In the genomic region with DNA sequence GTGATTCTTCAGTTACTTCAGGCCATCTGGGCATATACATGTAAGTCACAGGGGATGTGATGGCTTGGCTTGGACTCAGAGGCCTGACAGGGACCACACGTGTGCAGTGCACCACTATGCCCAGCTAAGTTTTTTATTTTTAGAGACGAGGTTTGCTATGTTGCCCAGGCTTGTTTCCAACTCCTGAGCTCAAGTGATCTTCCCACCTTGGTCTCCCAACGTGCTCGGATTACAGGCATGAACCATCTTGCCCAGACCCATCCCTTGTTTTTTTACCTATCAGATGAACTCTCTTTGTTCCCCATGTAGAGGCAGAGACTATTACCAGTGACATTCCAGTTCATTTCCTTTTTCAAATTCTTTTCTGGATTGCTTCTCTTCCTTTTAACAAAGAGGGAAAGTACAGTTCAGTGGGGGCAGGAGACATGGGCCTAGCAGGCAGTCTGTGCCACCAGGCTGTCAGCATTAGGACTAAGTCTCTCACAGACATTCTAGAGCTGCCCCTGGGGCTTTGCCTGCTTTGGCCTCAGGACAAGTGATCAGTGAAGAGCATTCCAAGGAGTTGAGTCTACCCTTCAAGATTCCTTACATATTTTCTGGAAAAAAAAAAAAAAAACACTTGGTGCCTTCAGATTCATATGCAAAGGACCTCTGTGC, we compare ENCODE assay signal across 7 cellular contexts.
DNase-seq lines count a peak whose midpoint lies in the region; ATAC-seq and TF ChIP-seq lines count a peak whose summit lies in the region.

No MANE protein-coding gene starts in this region.

- no peak for TF ChIP-seq POLR2A in gastroesophageal sphincter (IDR thresholded peaks at IDR 0.05)
- no peak for TF ChIP-seq POLR2A in tibial nerve (IDR thresholded peaks at IDR 0.05)

- H3K4me3 ChIP-seq in SK-N-SH (ENCODE audit: low read depth in 2 of 2, low read length in 1 of 2) (no peak overlapping the region), gastroesophageal sphincter (no peak overlapping the region), upper lobe of right lung (no peak overlapping the region), tibial nerve (no peak overlapping the region)

- peaks cover 3 to 19% of the 10 kb centered on the region in 2 experiments; a peak in 3 of 4 replicates for H3K4me1 ChIP-seq in SK-N-SH (ENCODE audit: control insufficient read depth in 1 of 2, insufficient read depth in 2 of 2, low read depth in 1 of 2, low read length in 1 of 2)
- peaks cover 0 to 14% (median 4%) of the 10 kb centered on the region in 3 donors for H3K4me1 ChIP-seq in gastroesophageal sphincter
- peaks cover 5% of the 10 kb centered on the region for H3K4me1 ChIP-seq in upper lobe of right lung
- H3K4me1 ChIP-seq in tibial nerve = peaks cover 0 to 15% (median 3%) of the 10 kb centered on the region in 4 donors

- DNase-seq in HS-27A (ENCODE audit: low read depth) = peak; percentile 93
- peak; percentile 4 for DNase-seq in SK-N-SH
- peak; percentile 67 for DNase-seq in upper lobe of right lung
- DNase-seq in tibial nerve (ENCODE audit: low spot score in 2 of 2) = no peak
- DNase-seq in activated CD4-positive, alpha-beta T cell treated with anti-CD3 and anti-CD28 coated beads for 48 hours = no peak

- 47% methylated on average over 4 of the region's 4 CpGs for WGBS in SK-N-SH (ENCODE audit: low lambda C conversion rate)
- 31 to 49% methylated on average over 4 of the region's 4 CpGs for WGBS in gastroesophageal sphincter (ENCODE audit: low coverage in 1 of 2), 2 donors
- WGBS in tibial nerve, 2 donors = 53 to 59% methylated on average over 4 of the region's 4 CpGs

- H4K20me1 ChIP-seq in SK-N-SH (ENCODE audit: insufficient read depth) = no peaks in the 10 kb centered on the region

- H3K27me3 ChIP-seq in SK-N-SH (ENCODE audit: insufficient read depth) (no peaks in the 10 kb centered on the region), gastroesophageal sphincter (no peaks in the 10 kb centered on the region), upper lobe of right lung (no peaks in the 10 kb centered on the region), tibial nerve (no peaks in the 10 kb centered on the region)

- peak overlapping the region; percentile 71 for H2AFZ ChIP-seq in SK-N-SH (ENCODE audit: low read depth)

- peak in 1 of 2 experiments; percentile 78; a peak in 2 of 4 replicates for TF ChIP-seq EP300 in SK-N-SH (IDR thresholded peaks at IDR 0.05; ENCODE audit: borderline replicate concordance in 1 of 2, low read depth in 1 of 2, low read length in 1 of 2)
- no peak for TF ChIP-seq EP300 in gastroesophageal sphincter (IDR thresholded peaks at IDR 0.05)
- no peak for TF ChIP-seq EP300 in tibial nerve (IDR thresholded peaks at IDR 0.05)

- ATAC-seq in gastroesophageal sphincter = peak; percentile 71
- peak; percentile 97 for ATAC-seq in upper lobe of right lung
- no peak for ATAC-seq in HG02759 (IDR thresholded peaks at IDR 0.05; ENCODE audit: unreplicated experiment)

- intact Hi-C loops in upper lobe of right lung (cut with DNase I) = no loop called here

- peak overlapping the region; percentile 22 for H3K9ac ChIP-seq in SK-N-SH

- H3F3A ChIP-seq in SK-N-SH (replicated peaks; ENCODE audit: insufficient read depth) = peaks cover 20% of the 10 kb centered on the region

- no peaks in the 10 kb centered on the region for H3K79me2 ChIP-seq in SK-N-SH (ENCODE audit: insufficient read depth)

- TF ChIP-seq CTCF in SK-N-SH (IDR thresholded peaks at IDR 0.05) (no peak), gastroesophageal sphincter (IDR thresholded peaks at IDR 0.05) (no peak), upper lobe of right lung (IDR thresholded peaks at IDR 0.05) (no peak), tibial nerve (IDR thresholded peaks at IDR 0.05) (no peak)

- no peaks in the 10 kb centered on the region for H3K9me2 ChIP-seq in SK-N-SH

- 0 out of 2 replicates have a peak overlapping the region, but pooled peaks have one; percentile 2 for H3K4me2 ChIP-seq in SK-N-SH

- CTCF ChIA-PET in SK-N-SH (lab: Yijun Ruan, JAX) = interaction anchor here (0.7 to 5.4 kb wide), 15 partner anchors 9 to 277 kb away, joined by 3 to 75 read pairs (median 4); a partner anchor contains a TSS

- POLR2A ChIA-PET in SK-N-SH (lab: Yijun Ruan, JAX) = no interaction called here

- no peak for TF ChIP-seq RAD21 in SK-N-SH (IDR thresholded peaks at IDR 0.05; ENCODE audit: low read length)

- H3K9me3 ChIP-seq in SK-N-SH (no peaks in the 10 kb centered on the region), gastroesophageal sphincter (no peaks in the 10 kb centered on the region), upper lobe of right lung (no peaks in the 10 kb centered on the region), tibial nerve (no peaks in the 10 kb centered on the region)

- no peaks in the 10 kb centered on the region for H3K36me3 ChIP-seq in SK-N-SH (replicated peaks in 1 of 2; ENCODE audit: control insufficient read depth in 1 of 2, insufficient read depth in 2 of 2, low read length in 1 of 2)
- H3K36me3 ChIP-seq in gastroesophageal sphincter = no peaks in the 10 kb centered on the region
- no peaks in the 10 kb centered on the region for H3K36me3 ChIP-seq in upper lobe of right lung
- no peaks in the 10 kb centered on the region for H3K36me3 ChIP-seq in tibial nerve

- H3K27ac ChIP-seq in SK-N-SH (ENCODE audit: low read depth in 2 of 2, low read length in 1 of 2) (peak overlapping the region; percentile 48 to 78; a peak in 3 of 4 replicates), gastroesophageal sphincter (peak overlapping the region in 2 of 4 donors; percentile 26 to 47), upper lobe of right lung (peak overlapping the region; percentile 58), tibial nerve (peak overlapping the region in 1 of 4 donors; percentile 49)

TF ChIP-seq in SK-N-SH, 30 proteins besides CTCF, POLR2A, EP300 and RAD21 (continues in another document):
- TF ChIP-seq RFX5 (IDR thresholded peaks at IDR 0.05; ENCODE audit: low read length) (no peak), JUND (IDR thresholded peaks at IDR 0.05) (peak; percentile 68; the same call in 1 of the 2 replicates), FOXM1 (IDR thresholded peaks at IDR 0.05; ENCODE audit: low read depth) (peak; percentile 24; the same call in 1 of the 2 replicates), GATA2 (CRISPR knock-in tag; IDR thresholded peaks at IDR 0.05) (no peak), RXRA (IDR thresholded peaks at IDR 0.05; ENCODE audit: borderline replicate concordance, low read depth) (peak; percentile 44), NFIC (IDR thresholded peaks at IDR 0.05; ENCODE audit: borderline replicate concordance) (peak; percentile 80), FOXJ3 (CRISPR knock-in tag; IDR thresholded peaks at IDR 0.05) (no peak), POLR2AphosphoS5 (IDR thresholded peaks at IDR 0.05; ENCODE audit: low read depth, low read length) (0 out of 2 replicates have a peak, but pooled peaks have one; percentile 33), FOSL2 (IDR thresholded peaks at IDR 0.05; ENCODE audit: borderline replicate concordance, low read depth) (peak; percentile 64; the same call in 1 of the 2 replicates), MXI1 (IDR thresholded peaks at IDR 0.05; ENCODE audit: low read depth, low read length) (no peak), NRF1 (IDR thresholded peaks at IDR 0.05; ENCODE audit: low read depth, low read length) (no peak), TCF12 (IDR thresholded peaks at IDR 0.05) (peak; percentile 80), CHD2 (IDR thresholded peaks at IDR 0.05; ENCODE audit: low read length, partially characterized antibody) (no peak), YY1 (IDR thresholded peaks at IDR 0.05; ENCODE audit: low read depth) (peak; percentile 57; the same call in 1 of the 2 replicates), MEF2A (IDR thresholded peaks at IDR 0.05; ENCODE audit: borderline replicate concordance, low read depth) (peak; percentile 31; the same call in 1 of the 2 replicates)
- TF ChIP-seq, protein P1, sequence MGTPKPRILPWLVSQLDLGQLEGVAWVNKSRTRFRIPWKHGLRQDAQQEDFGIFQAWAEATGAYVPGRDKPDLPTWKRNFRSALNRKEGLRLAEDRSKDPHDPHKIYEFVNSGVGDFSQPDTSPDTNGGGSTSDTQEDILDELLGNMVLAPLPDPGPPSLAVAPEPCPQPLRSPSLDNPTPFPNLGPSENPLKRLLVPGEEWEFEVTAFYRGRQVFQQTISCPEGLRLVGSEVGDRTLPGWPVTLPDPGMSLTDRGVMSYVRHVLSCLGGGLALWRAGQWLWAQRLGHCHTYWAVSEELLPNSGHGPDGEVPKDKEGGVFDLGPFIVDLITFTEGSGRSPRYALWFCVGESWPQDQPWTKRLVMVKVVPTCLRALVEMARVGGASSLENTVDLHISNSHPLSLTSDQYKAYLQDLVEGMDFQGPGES (IDR thresholded peaks at IDR 0.05; ENCODE audit: low read depth, low read length) = no peak
- TF ChIP-seq, protein P2, sequence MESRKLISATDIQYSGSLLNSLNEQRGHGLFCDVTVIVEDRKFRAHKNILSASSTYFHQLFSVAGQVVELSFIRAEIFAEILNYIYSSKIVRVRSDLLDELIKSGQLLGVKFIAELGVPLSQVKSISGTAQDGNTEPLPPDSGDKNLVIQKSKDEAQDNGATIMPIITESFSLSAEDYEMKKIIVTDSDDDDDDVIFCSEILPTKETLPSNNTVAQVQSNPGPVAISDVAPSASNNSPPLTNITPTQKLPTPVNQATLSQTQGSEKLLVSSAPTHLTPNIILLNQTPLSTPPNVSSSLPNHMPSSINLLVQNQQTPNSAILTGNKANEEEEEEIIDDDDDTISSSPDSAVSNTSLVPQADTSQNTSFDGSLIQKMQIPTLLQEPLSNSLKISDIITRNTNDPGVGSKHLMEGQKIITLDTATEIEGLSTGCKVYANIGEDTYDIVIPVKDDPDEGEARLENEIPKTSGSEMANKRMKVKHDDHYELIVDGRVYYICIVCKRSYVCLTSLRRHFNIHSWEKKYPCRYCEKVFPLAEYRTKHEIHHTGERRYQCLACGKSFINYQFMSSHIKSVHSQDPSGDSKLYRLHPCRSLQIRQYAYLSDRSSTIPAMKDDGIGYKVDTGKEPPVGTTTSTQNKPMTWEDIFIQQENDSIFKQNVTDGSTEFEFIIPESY (IDR thresholded peaks at IDR 0.05; ENCODE audit: borderline replicate concordance, low read depth) = no peak
- TF ChIP-seq, protein P3, sequence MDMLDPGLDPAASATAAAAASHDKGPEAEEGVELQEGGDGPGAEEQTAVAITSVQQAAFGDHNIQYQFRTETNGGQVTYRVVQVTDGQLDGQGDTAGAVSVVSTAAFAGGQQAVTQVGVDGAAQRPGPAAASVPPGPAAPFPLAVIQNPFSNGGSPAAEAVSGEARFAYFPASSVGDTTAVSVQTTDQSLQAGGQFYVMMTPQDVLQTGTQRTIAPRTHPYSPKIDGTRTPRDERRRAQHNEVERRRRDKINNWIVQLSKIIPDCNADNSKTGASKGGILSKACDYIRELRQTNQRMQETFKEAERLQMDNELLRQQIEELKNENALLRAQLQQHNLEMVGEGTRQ (IDR thresholded peaks at IDR 0.05; ENCODE audit: borderline replicate concordance, low read depth, low read length) = no peak
- TF ChIP-seq, protein P4, sequence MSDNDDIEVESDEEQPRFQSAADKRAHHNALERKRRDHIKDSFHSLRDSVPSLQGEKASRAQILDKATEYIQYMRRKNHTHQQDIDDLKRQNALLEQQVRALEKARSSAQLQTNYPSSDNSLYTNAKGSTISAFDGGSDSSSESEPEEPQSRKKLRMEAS (IDR thresholded peaks at IDR 0.05; ENCODE audit: low read depth) = peak; percentile 63; the same call in 1 of the 2 replicates

Comparison
In these comparisons a context has a peak if more than half of its experiments do, and no peak if none do; other contexts are left out.
1. DNase-seq: peak in HS-27A (single experiment), SK-N-SH (single experiment) and upper lobe of right lung (single experiment); none in tibial nerve (0 of 2) and activated CD4-positive, alpha-beta T cell treated with anti-CD3 and anti-CD28 coated beads for 48 hours (single experiment).